7 cellular contexts compared by ENCODE assay signal in genomic region chr7:33061282-33061928, GRCh38. TPM values are rescaled to one million over a fixed set of nuclear protein-coding genes. Genes with fewer than 3 reads are reported as not detected.
A peak's percentile ranks its signal among the peaks of the same experiment; 100 is the strongest.
DNase-seq lines count a peak whose midpoint lies in the region; ATAC-seq and TF ChIP-seq lines count a peak whose summit lies in the region.

No MANE protein-coding gene starts in this region.

- H3K9me2 ChIP-seq in PC-9 (ENCODE audit: insufficient read depth) = no peaks in the 10 kb centered on the region

- no CpG with 5 or more reads among the region's 7 CpGs for WGBS in H9 (ENCODE audit: extremely low coverage, insufficient read length, low lambda C conversion rate)
- 27% methylated on average over 7 of the region's 7 CpGs for WGBS in esophagus muscularis mucosa

- H2AFZ ChIP-seq in H9 (ENCODE audit: low read length) (no peak overlapping the region), PC-9 (peak overlapping the region; percentile 97)

- H2BK120ac ChIP-seq in H9 (ENCODE audit: low read depth, low read length, poor library complexity, severe bottlenecking) = no peak overlapping the region

- H3K79me1 ChIP-seq in H9 (ENCODE audit: insufficient read depth, low read depth, low read length, poor library complexity, severe bottlenecking) = peaks cover 4% of the 10 kb centered on the region

- H3K9me3 Mint-ChIP-seq in H9 = peaks cover 22% of the 10 kb centered on the region in 2 experiments

- H3K36me3 ChIP-seq in PC-9 (ENCODE audit: low read depth) (0 out of 2 replicates have a peak, but pooled peaks cover 5% of the 10 kb centered on the region), esophagus muscularis mucosa (no peaks in the 10 kb centered on the region), gastrocnemius medialis (no peaks in the 10 kb centered on the region)

- no peak overlapping the region for H3K9ac ChIP-seq in H9 (ENCODE audit: extremely low read depth, insufficient read length, low read length)

- no peak overlapping the region for H3K14ac ChIP-seq in H9 (ENCODE audit: insufficient read depth, low read length)

- POLR2A ChIA-PET in PC-9 (lab: Charles Lee; ENCODE audit: unreplicated experiment) = interaction anchor here (0.6 kb wide), 1 partner anchor 20 kb away, joined by 8 read pairs; no protein-coding TSS in a partner anchor

- H3K27ac ChIP-seq in H9 (ENCODE audit: insufficient read length, low read depth, low read length) (no peak overlapping the region), PC-9 (no peak overlapping the region; the same call in 1 of the 2 replicates), esophagus muscularis mucosa (replicated peaks in 1 of 4) (peak overlapping the region; percentile 92 to 94 (median 93)), gastrocnemius medialis (peak overlapping the region in 3 of 4 donors; percentile 90 to 98 (median 97))

- H3K4me3 ChIP-seq in PC-9 (peak overlapping the region; percentile 80), esophagus muscularis mucosa (peak overlapping the region; percentile 82 to 94 (median 84)), gastrocnemius medialis (peak overlapping the region; percentile 74 to 97 (median 75))

- no peak overlapping the region for H2AK5ac ChIP-seq in H9 (ENCODE audit: insufficient read length, low read length)

- H4K20me1 ChIP-seq in H9 (ENCODE audit: control insufficient read depth, insufficient read depth, insufficient read length) (no peaks in the 10 kb centered on the region), PC-9 (ENCODE audit: insufficient read depth) (peaks cover 13% of the 10 kb centered on the region; the same call in 1 of the 2 replicates)

- peaks cover 2% of the 10 kb centered on the region; the same call in 1 of the 2 replicates for H3K4me1 ChIP-seq in H9 (ENCODE audit: insufficient read depth, low read length)
- H3K4me1 ChIP-seq in PC-9 (replicated peaks; ENCODE audit: insufficient read depth) = peaks cover 21% of the 10 kb centered on the region
- peaks cover 26 to 43% (median 32%) of the 10 kb centered on the region in 4 donors for H3K4me1 ChIP-seq in esophagus muscularis mucosa
- peaks cover 22 to 30% of the 10 kb centered on the region in 2 donors for H3K4me1 ChIP-seq in gastrocnemius medialis

- H3K36me3 Mint-ChIP-seq in H9 (ENCODE audit: insufficient read depth in 1 of 3, low read depth in 3 of 3) = peaks cover 11 to 32% (median 12%) of the 10 kb centered on the region in 3 experiments

- peaks cover 2% of the 10 kb centered on the region for H3K27me3 Mint-ChIP-seq in H9 (ENCODE audit: low read depth)

- TF ChIP-seq CTCF in H9 (conservative IDR thresholded peaks at IDR 0.05) (no peak), PC-9 (conservative IDR thresholded peaks at IDR 0.05) (no peak), esophagus muscularis mucosa (IDR thresholded peaks at IDR 0.05) (no peak), gastrocnemius medialis (IDR thresholded peaks at IDR 0.05 in 4 of 5, conservative IDR thresholded peaks at IDR 0.05 in 1 of 5) (no peak)

- no peak overlapping the region for H3K4ac ChIP-seq in H9 (ENCODE audit: low read depth, low read length)

- no peaks in the 10 kb centered on the region for H3K9me3 ChIP-seq in H9 (ENCODE audit: control insufficient read depth, low read depth, low read length)
- H3K9me3 ChIP-seq in PC-9 (ENCODE audit: insufficient read depth, low read depth) = peaks cover 8% of the 10 kb centered on the region; the same call in 1 of the 2 replicates
- H3K9me3 ChIP-seq in esophagus muscularis mucosa = peaks cover 0 to 7% (median 3%) of the 10 kb centered on the region in 4 donors
- H3K9me3 ChIP-seq in gastrocnemius medialis = peaks cover 0 to 5% (median 5%) of the 10 kb centered on the region in 3 donors

- no peak overlapping the region for H3K18ac ChIP-seq in H9 (ENCODE audit: insufficient read length, low read depth, low read length)

- peaks cover 17% of the 10 kb centered on the region for H3K79me2 ChIP-seq in H9 (ENCODE audit: insufficient read depth, low read length)
- peaks cover 58% of the 10 kb centered on the region for H3K79me2 ChIP-seq in PC-9 (ENCODE audit: low read depth)

- no peak overlapping the region for H3K23ac ChIP-seq in H9 (ENCODE audit: insufficient read length, low read depth, low read length)

- H3K4me3 Mint-ChIP-seq in H9 = peak overlapping the region; percentile 96 to 99

- TF ChIP-seq EP300 in esophagus muscularis mucosa (IDR thresholded peaks at IDR 0.05) = no peak

- H3K4me2 ChIP-seq in H9 (ENCODE audit: insufficient read depth, insufficient read length, low read length) = peak overlapping the region; percentile 73
- peak overlapping the region; percentile 89 for H3K4me2 ChIP-seq in PC-9

- TF ChIP-seq POLR2A in esophagus muscularis mucosa (IDR thresholded peaks at IDR 0.05; ENCODE audit: low read depth) = no peak
- no peak for TF ChIP-seq POLR2A in gastrocnemius medialis (IDR thresholded peaks at IDR 0.05)

- H3K23me2 ChIP-seq in H9 (ENCODE audit: insufficient read length, low read depth, low read length, poor library complexity, severe bottlenecking) = no peaks in the 10 kb centered on the region

- H3F3A ChIP-seq in PC-9 (ENCODE audit: insufficient read depth, low read depth) = peaks cover 13% of the 10 kb centered on the region

- in situ Hi-C loops in gastrocnemius medialis (cut with MboI; ENCODE audit: low sequenced_read_pairs in 4 of 4) = loop anchor here in 2 of 4 donors (25.0 kb wide), 2 partner anchors 99 to 574 kb away; partner anchors contain the start of genes AVL9 (in 1 of the 2), FKBP9 (in 1 of the 2) and LSM5 (in 1 of the 2)

- H2BK12ac ChIP-seq in H9 (ENCODE audit: insufficient read length, low read depth, low read length) = no peak overlapping the region

- ATAC-seq in gastrocnemius medialis = no peak

- H3K27me3 ChIP-seq in H9 (ENCODE audit: insufficient read depth, low read length) (no peaks in the 10 kb centered on the region), PC-9 (ENCODE audit: insufficient read depth, low read depth) (no peaks in the 10 kb centered on the region), esophagus muscularis mucosa (no peaks in the 10 kb centered on the region), gastrocnemius medialis (no peaks in the 10 kb centered on the region)

- no peak overlapping the region for H3K56ac ChIP-seq in H9 (ENCODE audit: insufficient read length, low read depth, low read length)

- CTCF ChIA-PET in PC-9 (lab: Charles Lee) = interaction anchor here (0.7 to 1.6 kb wide), 2 partner anchors 43 to 46 kb away, joined by 4 to 6 read pairs; no protein-coding TSS in a partner anchor

- H4K91ac ChIP-seq in H9 (ENCODE audit: insufficient read length, low read depth, low read length) = no peak overlapping the region

- no peak overlapping the region for H3K27ac Mint-ChIP-seq in H9

- no peak overlapping the region for H4K5ac ChIP-seq in H9 (ENCODE audit: insufficient read length, low read depth, low read length)

- H2BK15ac ChIP-seq in H9 (ENCODE audit: low read depth, low read length) = no peak overlapping the region

- no peak overlapping the region for H4K8ac ChIP-seq in H9 (replicated peaks; ENCODE audit: insufficient read length, low read depth, low read length)

- no peak overlapping the region for H3T11ph ChIP-seq in H9 (ENCODE audit: low read length)

- H2BK5ac ChIP-seq in H9 (ENCODE audit: insufficient read length, low read length) = no peak overlapping the region

- DNase-seq in H9 = no peak
- no peak for DNase-seq in PC-9
- no peak for DNase-seq in esophagus muscularis mucosa (ENCODE audit: extremely low spot score)
- DNase-seq in gastrocnemius medialis = no peak
- DNase-seq in NCI-H2227 (lab: John Stamatoyannopoulos, UW; ENCODE audit: unreplicated experiment) = no peak
- no peak for DNase-seq in AG08395 (ENCODE audit: low spot score)
- no peak for DNase-seq in cerebellar cortex (ENCODE audit: low spot score)

- BruUV-seq in PC-9 (replicated peaks; lab: Mats Ljungman, UMichigan) = no TSS peak

- H2BK20ac ChIP-seq in H9 (ENCODE audit: low read depth, low read length, poor library complexity, severe bottlenecking) = no peak overlapping the region

- peaks cover 3 to 17% of the 10 kb centered on the region in 2 experiments; a peak in 3 of 4 replicates for H3K4me1 Mint-ChIP-seq in H9

- intact Hi-C loops in PC-9 (cut with micrococcal nuclease; ENCODE audit: unreplicated experiment) = loop anchor here (5.0 kb wide), 2 partner anchors 46 to 119 kb away; partner anchors contain the start of gene RP9
- intact Hi-C loops in esophagus muscularis mucosa (cut with DNase I) = loop anchor here (5.0 kb wide), 1 partner anchor 104 kb away; the partner anchor contains the start of gene FKBP9
- intact Hi-C loops in gastrocnemius medialis (cut with DNase I; ENCODE audit: low total_unique reads) = no loop called here

RNA-seq across cellular contexts. Expression of gene NT5C3A, which starts 1.2 kb away (rescaled TPM):
- 22.1 and 22.9 TPM in 2 replicates for total RNA-seq in H9 (2021)
- 43.8 and 60.4 TPM in 2 replicates for total RNA-seq in PC-9 (2021)
- total RNA-seq in esophagus muscularis mucosa = 10 to 100 TPM; 13.9 to 22.0 (median 19.7) TPM
- 100 to 1,000 TPM in 1 of 4 donors, 10 to 100 TPM in 3; 37.5 to 101 (median 71.4) TPM for total RNA-seq in gastrocnemius medialis

RNA-seq across cellular contexts. Expression of gene RP9, which starts 47.8 kb away (rescaled TPM):
- 13.5 and 16.2 TPM in 2 replicates for total RNA-seq in H9 (2021)
- total RNA-seq in PC-9 (2021) = 15.4 and 22.1 TPM in 2 replicates
- 10 to 100 TPM in 2 of 4 donors, 1 to 10 TPM in 2; 7.6 to 11.5 (median 10.1) TPM for total RNA-seq in esophagus muscularis mucosa
- total RNA-seq in gastrocnemius medialis = 10 to 100 TPM; 13.0 to 23.9 (median 20.1) TPM

Comparison
In these comparisons a context has a peak if more than half of its experiments do, and no peak if none do; other contexts are left out.
1. H3K27ac ChIP-seq: peak in esophagus muscularis mucosa (4 of 4) and gastrocnemius medialis (3 of 4); none in H9 (single experiment) and PC-9 (single experiment).
2. Peak in every context shown above with its lines, with median percentiles within 50 percentile points of each other: H3K4me3 ChIP-seq.